In genomic region chr7:47584128-47584865, GRCh38 we compare ENCODE assay signal across 17 cellular contexts. TPM values are rescaled to one million over a fixed set of nuclear protein-coding genes. Genes with fewer than 3 reads are reported as not detected.
DNase-seq lines count a peak whose midpoint lies in the region; ATAC-seq, FAIRE-seq and TF ChIP-seq lines count a peak whose summit lies in the region.
"Had no signal": no experiment of that assay in that cellular context is flagged by ENCODE, and none has a peak within 500 bp of the region (broad histone marks: within the 10 kb centered on the region; RNA-seq: fewer than 3 reads in every experiment).

No MANE protein-coding gene starts in this region.

- H3K27ac ChIP-seq in RWPE2 (ENCODE audit: poor library complexity, severe bottlenecking) (peak overlapping the region; percentile 1), mesenchymal stem cell (ENCODE audit: low read length, poor library complexity, severe bottlenecking) (no peak overlapping the region), thoracic aorta (peak overlapping the region; percentile 83 to 91), gastroesophageal sphincter (no peak overlapping the region)
- H3K27ac ChIP-seq: foreskin keratinocyte had no signal

- TF ChIP-seq POLR2A in gastroesophageal sphincter (IDR thresholded peaks at IDR 0.05), result no peak

- H3K4me1 ChIP-seq in RWPE2 (ENCODE audit: insufficient read depth, poor library complexity, severe bottlenecking), result peaks cover 14% of the 10 kb centered on the region
- H3K4me1 ChIP-seq in mesenchymal stem cell (ENCODE audit: control insufficient read depth, insufficient read depth, low read depth, low read length), result peaks cover 24% of the 10 kb centered on the region
- peaks cover 48 to 71% of the 10 kb centered on the region in 2 donors for H3K4me1 ChIP-seq in thoracic aorta (ENCODE audit: control insufficient read depth in 1 of 2, low read depth in 2 of 2)
- H3K4me1 ChIP-seq in gastroesophageal sphincter, result peaks cover 0 to 51% (median 22%) of the 10 kb centered on the region in 3 donors
- H3K4me1 ChIP-seq: foreskin keratinocyte had no signal

- peak overlapping the region; percentile 54 for H2BK15ac ChIP-seq in mesenchymal stem cell (ENCODE audit: low read depth, poor library complexity, severe bottlenecking)

- no peak overlapping the region for H2BK5ac ChIP-seq in mesenchymal stem cell (ENCODE audit: low read depth, low read length, poor library complexity, severe bottlenecking)

- H3K27me3 ChIP-seq in RWPE2 (ENCODE audit: insufficient read depth, poor library complexity, severe bottlenecking) (no peaks in the 10 kb centered on the region), mesenchymal stem cell (ENCODE audit: control insufficient read depth in 1 of 2, insufficient read depth in 1 of 2, low read length in 2 of 2) (peaks cover 0 to 53% of the 10 kb centered on the region in 2 experiments), thoracic aorta (replicated peaks; ENCODE audit: insufficient read depth) (no peaks in the 10 kb centered on the region), gastroesophageal sphincter (no peaks in the 10 kb centered on the region)

- H3K23ac ChIP-seq in mesenchymal stem cell (ENCODE audit: low read length in 2 of 2), result no peak overlapping the region

- H4K8ac ChIP-seq in mesenchymal stem cell (ENCODE audit: low read length), result peak overlapping the region; percentile 67

- peak; percentile 6 for FAIRE-seq in G401.6 (lab: Jason Lieb, UNC)
- FAIRE-seq: GM12892, HTR-8/SVneo had no signal

- H3K36me3 ChIP-seq in RWPE2 (ENCODE audit: low read depth) (peaks cover 2% of the 10 kb centered on the region; the same call in 1 of the 2 replicates), mesenchymal stem cell (ENCODE audit: control insufficient read depth in 1 of 2, insufficient read depth in 2 of 2, low read depth in 1 of 2, low read length in 2 of 2) (no peaks in the 10 kb centered on the region), thoracic aorta (no peaks in the 10 kb centered on the region), gastroesophageal sphincter (no peaks in the 10 kb centered on the region)

- no peak for TF ChIP-seq EP300 in gastroesophageal sphincter (IDR thresholded peaks at IDR 0.05)

- H3K4me3 ChIP-seq in RWPE2 (ENCODE audit: severe bottlenecking), result no peak overlapping the region
- H3K4me3 ChIP-seq in mesenchymal stem cell (ENCODE audit: insufficient read depth in 1 of 2, low read depth in 1 of 2, low read length in 2 of 2), result no peak overlapping the region
- peak overlapping the region; percentile 22 for H3K4me3 ChIP-seq in thoracic aorta
- no peak overlapping the region for H3K4me3 ChIP-seq in gastroesophageal sphincter

- no peak overlapping the region for H3K14ac ChIP-seq in mesenchymal stem cell (ENCODE audit: low read length in 2 of 2)

- H3K4ac ChIP-seq in mesenchymal stem cell (ENCODE audit: low read depth in 1 of 2, low read length in 2 of 2), result peak overlapping the region; percentile 27 to 71

- H3K9me3 ChIP-seq in RWPE2 (ENCODE audit: severe bottlenecking) (peaks cover 2% of the 10 kb centered on the region), mesenchymal stem cell (ENCODE audit: control insufficient read depth, low read length) (peaks cover 6% of the 10 kb centered on the region), thoracic aorta (no peaks in the 10 kb centered on the region), gastroesophageal sphincter (peaks cover 0 to 4% (median 0%) of the 10 kb centered on the region in 3 donors)

- no peak for TF ChIP-seq CTCF in RWPE2 (IDR thresholded peaks at IDR 0.05; ENCODE audit: poor library complexity, severe bottlenecking)
- no peak for TF ChIP-seq CTCF in thoracic aorta (IDR thresholded peaks at IDR 0.05)
- no peak for TF ChIP-seq CTCF in gastroesophageal sphincter (IDR thresholded peaks at IDR 0.05)

- H2BK12ac ChIP-seq in mesenchymal stem cell (ENCODE audit: low read length in 2 of 2), result peak overlapping the region; percentile 15 to 71

- peak overlapping the region; percentile 42 to 97 for H3K18ac ChIP-seq in mesenchymal stem cell (ENCODE audit: low read depth in 1 of 2, low read length in 2 of 2)

- H3K4me2 ChIP-seq in mesenchymal stem cell (ENCODE audit: low read length, poor library complexity, severe bottlenecking), result no peak overlapping the region

- H3K79me1 ChIP-seq in mesenchymal stem cell (replicated peaks; ENCODE audit: low read length, poor library complexity, severe bottlenecking), result peaks cover 5% of the 10 kb centered on the region

- DNase-seq in RWPE2 (ENCODE audit: low spot score) (no peak), mesenchymal stem cell (no peak), thoracic aorta (ENCODE audit: low spot score) (no peak), NCI-H2171 (lab: John Stamatoyannopoulos, UW) (no peak)
- DNase-seq: activated CD8-positive, alpha-beta T cell treated with anti-CD3 and anti-CD28 coated beads for 36 hours; activated T-cell treated with anti-CD3 and anti-CD28 coated beads, Interleukin-2, amount 50 U/mL, for 4 hours; foreskin keratinocyte; GDM1; NCI-H345; NK-92 treated with Interleukin-12 subunit alpha and Interleukin-12 subunit beta, amount 100 ng/mL, for 24 hours; stimulated activated naive CD4-positive, alpha-beta T cell had no signal

- H4K91ac ChIP-seq in mesenchymal stem cell (ENCODE audit: low read length), result peak overlapping the region; percentile 82

- H2AK5ac ChIP-seq in mesenchymal stem cell (ENCODE audit: low read length, severe bottlenecking), result no peak overlapping the region

- ATAC-seq in RWPE2 (ENCODE audit: low read depth) (no peak), thoracic aorta (ENCODE audit: insufficient number of reproducible peaks, low FRiP score, low read depth) (no peak), GM19397 (IDR thresholded peaks at IDR 0.05; ENCODE audit: unreplicated experiment) (no peak), gastroesophageal sphincter (no peak)
- ATAC-seq: activated CD8-positive, alpha-beta T cell treated with anti-CD3 and anti-CD28 coated beads for 36 hours; activated T-cell treated with anti-CD3 and anti-CD28 coated beads, Interleukin-2, amount 50 U/mL, for 4 hours; foreskin keratinocyte; Right ventricle myocardium inferior had no signal

- WGBS in mesenchymal stem cell, result 94% methylated on average over 8 of the region's 10 CpGs
- 52 to 61% methylated on average over 5 to 9 of the region's 10 CpGs for WGBS in gastroesophageal sphincter (ENCODE audit: low coverage in 1 of 2), 2 donors

- H3K9ac ChIP-seq in mesenchymal stem cell (ENCODE audit: low read length), result no peak overlapping the region

- peak overlapping the region; percentile 50 for H2BK120ac ChIP-seq in mesenchymal stem cell (ENCODE audit: low read depth, low read length)

- H2AFZ ChIP-seq in mesenchymal stem cell (ENCODE audit: low read depth, low read length), result no peak overlapping the region

RNA-seq across cellular contexts. Expression of gene TNS3, which starts 2.4 kb away (rescaled TPM):
- 142 TPM for polyA plus RNA-seq in mesenchymal stem cell (2013, experiment 1 of 2)
- polyA plus RNA-seq in mesenchymal stem cell (2013, experiment 2 of 2), result 136 TPM
- total RNA-seq in thoracic aorta, result 100 to 1,000 TPM; 138 to 151 TPM
- 10 to 100 TPM; 35.0 to 61.3 (median 45.1) TPM for total RNA-seq in gastroesophageal sphincter

Comparison
In these comparisons a context has a peak if more than half of its experiments do, and no peak if none do; other contexts are left out.
1. H3K27ac ChIP-seq: peak in RWPE2 (single experiment) and thoracic aorta (2 of 2); none in mesenchymal stem cell (single experiment) and gastroesophageal sphincter (0 of 4).